Comparison of ENCODE assay signal across 18 cellular contexts in the genomic region with DNA sequence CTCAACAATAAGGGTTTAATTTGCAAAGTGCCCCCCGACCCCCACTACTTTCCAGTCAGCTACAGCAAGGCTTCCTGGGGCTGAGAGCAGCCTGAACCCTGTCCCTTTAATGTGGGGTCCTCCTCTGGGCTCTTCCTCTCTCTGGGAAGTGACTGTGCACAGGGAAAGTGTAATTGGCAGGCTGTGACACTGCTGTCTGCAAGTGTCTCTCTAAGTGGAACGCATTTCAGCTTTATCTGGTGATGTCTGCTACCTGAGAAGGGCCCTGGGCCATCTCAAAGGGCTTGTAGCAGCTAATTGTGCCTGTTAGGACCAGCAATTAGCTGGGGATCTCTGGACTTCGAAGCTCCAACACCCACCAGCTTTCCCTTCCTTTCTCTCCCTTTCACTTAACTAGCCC.
A peak's percentile ranks its signal among the peaks of the same experiment; 100 is the strongest.
DNase-seq lines count a peak whose midpoint lies in the region; ATAC-seq and TF ChIP-seq lines count a peak whose summit lies in the region.
"Had no signal": no experiment of that assay in that cellular context is flagged by ENCODE, and none has a peak within 500 bp of the region (broad histone marks: within the 10 kb centered on the region; RNA-seq: fewer than 3 reads in every experiment).

No MANE protein-coding gene starts in this region.

- H3K27me3 ChIP-seq in GM23338 (ENCODE audit: insufficient read depth) (no peaks in the 10 kb centered on the region), neural cell (ENCODE audit: insufficient read depth, low read depth, low read length) (no peaks in the 10 kb centered on the region)
- H3K27me3 ChIP-seq: BLaER1 had no signal

- H3K9me2 ChIP-seq in GM23338 (ENCODE audit: insufficient read depth) (no peaks in the 10 kb centered on the region), neural cell (ENCODE audit: insufficient read depth, low read length) (no peaks in the 10 kb centered on the region)

- H3K27ac ChIP-seq in GM23338 (ENCODE audit: low read depth) (no peak overlapping the region), neural cell (ENCODE audit: low read length) (no peak overlapping the region)
- H3K27ac ChIP-seq: 22Rv1, BLaER1, C4-2B had no signal

- H3K36me3 Mint-ChIP-seq in GM23338 (ENCODE audit: low read depth) = no peaks in the 10 kb centered on the region
- no peaks in the 10 kb centered on the region for H3K36me3 Mint-ChIP-seq in effector memory CD8-positive, alpha-beta T cell (ENCODE audit: insufficient read depth)
- H3K36me3 Mint-ChIP-seq: CD4-positive, CD25-positive, alpha-beta regulatory T cell; CD8-positive, alpha-beta T cell had no signal

- H3K9ac ChIP-seq in neural cell (ENCODE audit: low read length) = no peak overlapping the region
- H3K9ac ChIP-seq: BLaER1 had no signal

- no peak for DNase-seq in GM23338 (ENCODE audit: low spot score)
- peak; percentile 63 for DNase-seq in islet precursor cell
- no peak for DNase-seq in effector memory CD8-positive, alpha-beta T cell
- DNase-seq: Caco-2; CD4-positive, CD25-positive, alpha-beta regulatory T cell; CD8-positive, alpha-beta T cell; DMS153; DND-41; H9 had no signal

- H3K4me2 ChIP-seq in GM23338 (no peak overlapping the region), neural cell (ENCODE audit: low read length) (no peak overlapping the region)
- H3K4me2 ChIP-seq: BLaER1 had no signal

- no peak overlapping the region for H3K27ac Mint-ChIP-seq in GM23338
- no peak overlapping the region for H3K27ac Mint-ChIP-seq in effector memory CD8-positive, alpha-beta T cell
- H3K27ac Mint-ChIP-seq: B cell; CD8-positive, alpha-beta T cell; H9 had no signal

- H3K4me3 ChIP-seq in GM23338 (no peak overlapping the region), neural cell (ENCODE audit: low read length) (no peak overlapping the region)
- H3K4me3 ChIP-seq: BLaER1, GM12878 had no signal

- H4K20me1 ChIP-seq in GM23338 (replicated peaks; ENCODE audit: insufficient read depth) (no peaks in the 10 kb centered on the region), neural cell (ENCODE audit: insufficient read depth) (no peaks in the 10 kb centered on the region)
- H4K20me1 ChIP-seq: BLaER1 had no signal

- ATAC-seq in GM23338 (no peak), GM19467 (IDR thresholded peaks at IDR 0.05; ENCODE audit: unreplicated experiment) (no peak), GM19023 (IDR thresholded peaks at IDR 0.05; ENCODE audit: unreplicated experiment) (no peak)
- ATAC-seq in effector memory CD8-positive, alpha-beta T cell (replicated peaks) = no peak
- ATAC-seq: CD8-positive, alpha-beta T cell; GM12878; HCT116 had no signal

- no peaks in the 10 kb centered on the region for H3F3A ChIP-seq in GM23338 (replicated peaks; ENCODE audit: low read depth)
- H3F3A ChIP-seq in neural cell (ENCODE audit: insufficient read depth, low read length, poor library complexity, severe bottlenecking) = no peaks in the 10 kb centered on the region

- TF ChIP-seq EP300 in neural cell (conservative IDR thresholded peaks at IDR 0.05; ENCODE audit: poor library complexity, severe bottlenecking) = peak; percentile 83

- no peaks in the 10 kb centered on the region for H3K4me1 ChIP-seq in GM23338 (ENCODE audit: insufficient read depth)
- H3K4me1 ChIP-seq: BLaER1, Caco-2 had no signal

- H3K4me3 Mint-ChIP-seq in GM23338 = no peak overlapping the region
- H3K4me3 Mint-ChIP-seq in effector memory CD8-positive, alpha-beta T cell = no peak overlapping the region
- H3K4me3 Mint-ChIP-seq: B cell; CD4-positive, CD25-positive, alpha-beta regulatory T cell; CD8-positive, alpha-beta T cell; H9 had no signal

- H2AFZ ChIP-seq in GM23338 (peak overlapping the region; percentile 32; the same call in 1 of the 2 replicates), neural cell (ENCODE audit: low read depth, low read length) (no peak overlapping the region)

- H3K36me3 ChIP-seq in GM23338 (ENCODE audit: insufficient read depth) (no peaks in the 10 kb centered on the region), neural cell (ENCODE audit: insufficient read depth, low read length) (no peaks in the 10 kb centered on the region)
- H3K36me3 ChIP-seq: BLaER1 had no signal

- H3K4me1 Mint-ChIP-seq in GM23338 = no peaks in the 10 kb centered on the region
- no peaks in the 10 kb centered on the region for H3K4me1 Mint-ChIP-seq in effector memory CD8-positive, alpha-beta T cell (ENCODE audit: low read depth in 2 of 2)
- H3K4me1 Mint-ChIP-seq: B cell; CD4-positive, CD25-positive, alpha-beta regulatory T cell had no signal

- H3K79me2 ChIP-seq in GM23338 (replicated peaks; ENCODE audit: insufficient read depth) = no peaks in the 10 kb centered on the region
- H3K79me2 ChIP-seq in neural cell (replicated peaks; ENCODE audit: insufficient read depth, low read length) = no peaks in the 10 kb centered on the region

- TF ChIP-seq CTCF in GM23338 (conservative IDR thresholded peaks at IDR 0.05; ENCODE audit: low read depth in 2 of 2) (no peak), neural cell (IDR thresholded peaks at IDR 0.05; ENCODE audit: poor library complexity, severe bottlenecking) (no peak)

- H3K27me3 Mint-ChIP-seq in GM23338 (ENCODE audit: insufficient read depth, low read depth, poor library complexity) = no peaks in the 10 kb centered on the region
- peaks cover 16 to 25% of the 10 kb centered on the region in 2 donors for H3K27me3 Mint-ChIP-seq in effector memory CD8-positive, alpha-beta T cell
- H3K27me3 Mint-ChIP-seq: B cell had no signal

- no peak for TF ChIP-seq RAD21 in neural cell (conservative IDR thresholded peaks at IDR 0.05)

- H3K9me3 Mint-ChIP-seq in GM23338 = peaks cover 3% of the 10 kb centered on the region; the same call in 2 of the 3 replicates
- no peaks in the 10 kb centered on the region for H3K9me3 Mint-ChIP-seq in effector memory CD8-positive, alpha-beta T cell
- H3K9me3 Mint-ChIP-seq: CD8-positive, alpha-beta T cell; H9 had no signal

- no peaks in the 10 kb centered on the region for H3K9me3 ChIP-seq in neural cell (ENCODE audit: low read length)
- H3K9me3 ChIP-seq: BLaER1, Caco-2 had no signal

TF ChIP-seq in GM23338, 12 proteins besides CTCF, POLR2A, EP300 and RAD21 (continues in another document):
- TF ChIP-seq, protein P1, sequence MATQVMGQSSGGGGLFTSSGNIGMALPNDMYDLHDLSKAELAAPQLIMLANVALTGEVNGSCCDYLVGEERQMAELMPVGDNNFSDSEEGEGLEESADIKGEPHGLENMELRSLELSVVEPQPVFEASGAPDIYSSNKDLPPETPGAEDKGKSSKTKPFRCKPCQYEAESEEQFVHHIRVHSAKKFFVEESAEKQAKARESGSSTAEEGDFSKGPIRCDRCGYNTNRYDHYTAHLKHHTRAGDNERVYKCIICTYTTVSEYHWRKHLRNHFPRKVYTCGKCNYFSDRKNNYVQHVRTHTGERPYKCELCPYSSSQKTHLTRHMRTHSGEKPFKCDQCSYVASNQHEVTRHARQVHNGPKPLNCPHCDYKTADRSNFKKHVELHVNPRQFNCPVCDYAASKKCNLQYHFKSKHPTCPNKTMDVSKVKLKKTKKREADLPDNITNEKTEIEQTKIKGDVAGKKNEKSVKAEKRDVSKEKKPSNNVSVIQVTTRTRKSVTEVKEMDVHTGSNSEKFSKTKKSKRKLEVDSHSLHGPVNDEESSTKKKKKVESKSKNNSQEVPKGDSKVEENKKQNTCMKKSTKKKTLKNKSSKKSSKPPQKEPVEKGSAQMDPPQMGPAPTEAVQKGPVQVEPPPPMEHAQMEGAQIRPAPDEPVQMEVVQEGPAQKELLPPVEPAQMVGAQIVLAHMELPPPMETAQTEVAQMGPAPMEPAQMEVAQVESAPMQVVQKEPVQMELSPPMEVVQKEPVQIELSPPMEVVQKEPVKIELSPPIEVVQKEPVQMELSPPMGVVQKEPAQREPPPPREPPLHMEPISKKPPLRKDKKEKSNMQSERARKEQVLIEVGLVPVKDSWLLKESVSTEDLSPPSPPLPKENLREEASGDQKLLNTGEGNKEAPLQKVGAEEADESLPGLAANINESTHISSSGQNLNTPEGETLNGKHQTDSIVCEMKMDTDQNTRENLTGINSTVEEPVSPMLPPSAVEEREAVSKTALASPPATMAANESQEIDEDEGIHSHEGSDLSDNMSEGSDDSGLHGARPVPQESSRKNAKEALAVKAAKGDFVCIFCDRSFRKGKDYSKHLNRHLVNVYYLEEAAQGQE (IDR thresholded peaks at IDR 0.05; ENCODE audit: unreplicated experiment) = no peak
- TF ChIP-seq JUNB (IDR thresholded peaks at IDR 0.05; ENCODE audit: unreplicated experiment) (no peak), CREB1 (CRISPR knock-in tag; IDR thresholded peaks at IDR 0.05; ENCODE audit: low read depth) (no peak), ZNF114 (CRISPR knock-in tag; IDR thresholded peaks at IDR 0.05) (no peak), POLR2AphosphoS5 (IDR thresholded peaks at IDR 0.05; ENCODE audit: low read depth) (no peak)

TF ChIP-seq in neural cell, 6 proteins besides CTCF, POLR2A, EP300 and RAD21:
- no peak for TF ChIP-seq EZH2 (IDR thresholded peaks at IDR 0.05; ENCODE audit: borderline replicate concordance, insufficient read depth, low read length, poor library complexity, severe bottlenecking)
- no peak for TF ChIP-seq TAF1 (IDR thresholded peaks at IDR 0.05; ENCODE audit: low read depth)
- no peak for TF ChIP-seq MXI1 (conservative IDR thresholded peaks at IDR 0.05; ENCODE audit: poor library complexity, severe bottlenecking)
- peak; percentile 19 for TF ChIP-seq SMC3 (conservative IDR thresholded peaks at IDR 0.05; ENCODE audit: poor library complexity)
- peak; percentile 51 for TF ChIP-seq POLR2AphosphoS5 (IDR thresholded peaks at IDR 0.05)
TF ChIP-seq in neural cell: peak in this region for 2.
